Comparison of ENCODE assay signal across 23 cellular contexts in the genomic region with DNA sequence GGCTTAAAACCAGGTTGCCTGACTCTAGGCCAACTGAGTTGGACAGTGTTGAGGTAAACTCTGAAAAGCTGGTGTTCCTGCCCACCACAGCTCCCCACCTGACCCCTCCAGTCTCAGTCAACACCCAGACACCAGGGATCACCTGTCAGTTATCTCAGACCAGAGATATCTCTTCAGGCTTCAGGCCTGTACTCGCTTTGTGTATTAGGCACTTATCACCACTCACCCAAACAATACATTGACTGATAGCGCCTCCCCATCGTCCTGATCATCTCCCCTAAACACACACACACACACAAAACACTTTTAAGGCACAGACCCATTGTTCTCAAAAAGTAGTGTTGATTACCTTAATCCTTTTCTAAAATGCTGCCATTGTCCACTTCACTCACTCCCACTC.
"Had no signal": no experiment of that assay in that cellular context is flagged by ENCODE, and none has a peak within 500 bp of the region (broad histone marks: within the 10 kb centered on the region; RNA-seq: fewer than 3 reads in every experiment).

No MANE protein-coding gene starts in this region.

- H3K27ac ChIP-seq: tibial nerve had no signal

- FAIRE-seq: bronchial epithelial cell, colon, keratinocyte had no signal

- H3K4me3 ChIP-seq: tibial nerve had no signal

- H3K9me3 ChIP-seq: tibial nerve had no signal

- H3K36me3 ChIP-seq: tibial nerve had no signal

- ATAC-seq: activated CD4-positive, alpha-beta T cell treated with anti-CD3 and anti-CD28 coated beads for 36 hours; activated CD8-positive, alpha-beta memory T cell treated with anti-CD3 and anti-CD28 coated beads, Interleukin-2, amount 10 ng/mL, durations not matched to agents 7 days and 5 days; activated CD8-positive, alpha-beta T cell treated with anti-CD3 and anti-CD28 coated beads, Interleukin-2, amount 10 ng/mL, durations not matched to agents 7 days and 5 days; activated naive CD4-positive, alpha-beta T cell treated with anti-CD3 and anti-CD28 coated beads, Interleukin-2, amount 50 U/mL, for 72 hours; left colon; naive thymus-derived CD8-positive, alpha-beta T cell; right cardiac atrium had no signal

- H3K36me3 Mint-ChIP-seq: activated CD8-positive, alpha-beta memory T cell treated with anti-CD3 and anti-CD28 coated beads, Interleukin-2, amount 10 ng/mL, durations not matched to agents 7 days and 5 days; activated naive CD4-positive, alpha-beta T cell treated with anti-CD3 and anti-CD28 coated beads, Interleukin-2, amount 50 U/mL, for 72 hours; naive thymus-derived CD8-positive, alpha-beta T cell had no signal

- DNase-seq: activated B cell treated with CpG ODN at 0.5 μM for 24 hours; activated CD4-positive, alpha-beta T cell treated with anti-CD3 and anti-CD28 coated beads for 36 hours; activated CD8-positive, alpha-beta memory T cell treated with anti-CD3 and anti-CD28 coated beads, Interleukin-2, amount 10 ng/mL, durations not matched to agents 7 days and 5 days; activated CD8-positive, alpha-beta T cell treated with anti-CD3 and anti-CD28 coated beads, Interleukin-2, amount 10 ng/mL, durations not matched to agents 7 days and 5 days; activated naive CD4-positive, alpha-beta T cell; activated T-cell treated with anti-CD3 and anti-CD28 coated beads, Interleukin-2, amount 50 U/mL, for 48 hours; dermis blood vessel endothelial cell; effector CD8-positive, alpha-beta T cell; head of caudate nucleus; hippocampal formation; left colon; naive thymus-derived CD8-positive, alpha-beta T cell; posterior cingulate gyrus; right cardiac atrium; stimulated activated CD4-positive, alpha-beta T cell treated with anti-CD3 and anti-CD28 coated beads, Interleukin-2, amount 100 ng/mL, for 48 hours; stimulated activated naive CD4-positive, alpha-beta T cell treated with Interleukin-2 at 50 U/mL for 16 hours had no signal

- H3K27me3 ChIP-seq: tibial nerve had no signal

- H3K4me3 Mint-ChIP-seq: activated B cell treated with CpG ODN at 0.5 μM for 24 hours; activated CD4-positive, alpha-beta T cell treated with anti-CD3 and anti-CD28 coated beads for 36 hours; activated CD8-positive, alpha-beta memory T cell treated with anti-CD3 and anti-CD28 coated beads, Interleukin-2, amount 10 ng/mL, durations not matched to agents 7 days and 5 days; activated CD8-positive, alpha-beta T cell treated with anti-CD3 and anti-CD28 coated beads, Interleukin-2, amount 10 ng/mL, durations not matched to agents 7 days and 5 days; central memory CD8-positive, alpha-beta T cell; naive thymus-derived CD8-positive, alpha-beta T cell had no signal

- H3K4me1 Mint-ChIP-seq: activated B cell treated with CpG ODN at 0.5 μM for 24 hours; activated CD4-positive, alpha-beta T cell treated with anti-CD3 and anti-CD28 coated beads for 36 hours; central memory CD8-positive, alpha-beta T cell had no signal

- H3K27ac Mint-ChIP-seq: activated B cell treated with CpG ODN at 0.5 μM for 24 hours; activated CD4-positive, alpha-beta T cell treated with anti-CD3 and anti-CD28 coated beads for 36 hours; activated CD8-positive, alpha-beta memory T cell treated with anti-CD3 and anti-CD28 coated beads, Interleukin-2, amount 10 ng/mL, durations not matched to agents 7 days and 5 days; activated CD8-positive, alpha-beta T cell treated with anti-CD3 and anti-CD28 coated beads, Interleukin-2, amount 10 ng/mL, durations not matched to agents 7 days and 5 days; activated naive CD4-positive, alpha-beta T cell treated with anti-CD3 and anti-CD28 coated beads, Interleukin-2, amount 50 U/mL, for 72 hours; activated T-helper 2 cell treated with anti-CD3 and anti-CD28 coated beads, Interferon-gamma antibody, Interleukin-2, Interleukin-4, amounts not matched to agents 10 μg/mL and 5 μg/mL and 100 μg/mL, durations not matched to agents 14 hours and 24 hours and 36 hours; naive thymus-derived CD8-positive, alpha-beta T cell had no signal

- H3K9me3 Mint-ChIP-seq: activated B cell treated with CpG ODN at 0.5 μM for 24 hours; activated naive CD4-positive, alpha-beta T cell treated with anti-CD3 and anti-CD28 coated beads, Interleukin-2, amount 50 U/mL, for 72 hours; activated T-helper 2 cell treated with anti-CD3 and anti-CD28 coated beads, Interferon-gamma antibody, Interleukin-2, Interleukin-4, amounts not matched to agents 10 μg/mL and 5 μg/mL and 100 μg/mL, durations not matched to agents 14 hours and 24 hours and 36 hours; central memory CD8-positive, alpha-beta T cell; naive thymus-derived CD8-positive, alpha-beta T cell had no signal
